Comparison of ENCODE assay signal across 14 cellular contexts in genomic region chr10:68336952-68337351, GRCh38. TPM values are rescaled to one million over a fixed set of nuclear protein-coding genes. Genes with fewer than 3 reads are reported as not detected.
DNase-seq lines count a peak whose midpoint lies in the region; ATAC-seq and TF ChIP-seq lines count a peak whose summit lies in the region.
"Had no signal": no experiment of that assay in that cellular context is flagged by ENCODE, and none has a peak within 500 bp of the region (broad histone marks: within the 10 kb centered on the region; RNA-seq: fewer than 3 reads in every experiment).

No MANE protein-coding gene starts in this region.

- H3K27me3 ChIP-seq in DOHH2 (ENCODE audit: control insufficient read depth, low read length), result no peaks in the 10 kb centered on the region
- H3K27me3 ChIP-seq in MM.1S (replicated peaks; ENCODE audit: insufficient read depth, low read length), result no peaks in the 10 kb centered on the region
- H3K27me3 ChIP-seq in dorsolateral prefrontal cortex, result no peaks in the 10 kb centered on the region
- no peaks in the 10 kb centered on the region for H3K27me3 ChIP-seq in neural progenitor cell

- H3K9ac ChIP-seq in MM.1S (ENCODE audit: low read length), result no peak overlapping the region
- H3K9ac ChIP-seq in neural progenitor cell, result no peak overlapping the region

- H3K36me3 ChIP-seq in DOHH2 (ENCODE audit: control insufficient read depth, low read length) (peaks cover 98% of the 10 kb centered on the region), MM.1S (replicated peaks; ENCODE audit: insufficient read depth, low read length) (peaks cover 52% of the 10 kb centered on the region), neural progenitor cell (peaks cover 53% of the 10 kb centered on the region)

- H4K20me1 ChIP-seq in DOHH2 (ENCODE audit: control insufficient read depth, insufficient read depth, low read depth, low read length) (peaks cover 54% of the 10 kb centered on the region), MM.1S (ENCODE audit: insufficient read depth, low read length) (peaks cover 74% of the 10 kb centered on the region), neural progenitor cell (ENCODE audit: low read depth) (peaks cover 92% of the 10 kb centered on the region)

- TF ChIP-seq CTCF in DOHH2 (IDR thresholded peaks at IDR 0.05; ENCODE audit: low read depth, low read length, poor library complexity, severe bottlenecking), result no peak
- no peak for TF ChIP-seq CTCF in MM.1S (IDR thresholded peaks at IDR 0.05; ENCODE audit: low read length)
- TF ChIP-seq CTCF in dorsolateral prefrontal cortex (IDR thresholded peaks at IDR 0.05 in 54 of 56, conservative IDR thresholded peaks at IDR 0.05 in 2 of 56; ENCODE audit: low read depth in 1 of 56, partially characterized antibody in 56 of 56), result no peak
- TF ChIP-seq CTCF in neural progenitor cell (IDR thresholded peaks at IDR 0.05), result no peak

- ATAC-seq in GM18858 (IDR thresholded peaks at IDR 0.05; ENCODE audit: unreplicated experiment) (no peak), GM18870 (IDR thresholded peaks at IDR 0.05; ENCODE audit: unreplicated experiment) (no peak)

- no peak overlapping the region for H3K27ac Mint-ChIP-seq in neural progenitor cell

- no peak overlapping the region for H3K27ac ChIP-seq in DOHH2 (ENCODE audit: low read depth, low read length)
- H3K27ac ChIP-seq in MM.1S (ENCODE audit: low read length), result no peak overlapping the region
- H3K27ac ChIP-seq in dorsolateral prefrontal cortex, result peak overlapping the region in 3 of 59 donors; percentile 8 to 28 (median 10)
- H3K27ac ChIP-seq in neural progenitor cell, result peak overlapping the region; percentile 55
- H3K27ac ChIP-seq: prostate gland had no signal

- peaks cover 1% of the 10 kb centered on the region for H3K27me3 Mint-ChIP-seq in neural progenitor cell (ENCODE audit: insufficient read depth, low read depth)

- no peaks in the 10 kb centered on the region for H3K9me3 Mint-ChIP-seq in neural progenitor cell

- H3F3A ChIP-seq in DOHH2 (ENCODE audit: control insufficient read depth, insufficient read depth) (peaks cover 38% of the 10 kb centered on the region), MM.1S (ENCODE audit: insufficient read depth, low read length) (peaks cover 11% of the 10 kb centered on the region; the same call in 1 of the 2 replicates), neural progenitor cell (ENCODE audit: low read depth) (peaks cover 66% of the 10 kb centered on the region)

- no peaks in the 10 kb centered on the region for H3K9me3 ChIP-seq in DOHH2 (ENCODE audit: control insufficient read depth, insufficient read depth, low read length)
- H3K9me3 ChIP-seq in MM.1S (replicated peaks; ENCODE audit: insufficient read depth, low read length), result no peaks in the 10 kb centered on the region
- H3K9me3 ChIP-seq in neural progenitor cell (ENCODE audit: low read depth), result no peaks in the 10 kb centered on the region
- H3K9me3 ChIP-seq: prostate gland had no signal

- DNase-seq in MM.1S (no peak), dorsolateral prefrontal cortex (no peak), neural progenitor cell (ENCODE audit: low spot score) (no peak), epidermal melanocyte (ENCODE audit: insufficient read length, low spot score) (no peak), germinal center (ENCODE audit: low spot score) (no peak)
- DNase-seq: DMS153; effector CD8-positive, alpha-beta T cell; GOT3; NCI-H1092; NCI-H82 had no signal

- H3K9me2 ChIP-seq in DOHH2 (replicated peaks; ENCODE audit: control insufficient read depth, low read length) (no peaks in the 10 kb centered on the region), MM.1S (replicated peaks; ENCODE audit: insufficient read depth, low read length) (no peaks in the 10 kb centered on the region)

- peak overlapping the region; percentile 70 for H3K4me3 Mint-ChIP-seq in neural progenitor cell

- peaks cover 34% of the 10 kb centered on the region for H3K4me1 Mint-ChIP-seq in neural progenitor cell

- H3K79me2 ChIP-seq in DOHH2 (ENCODE audit: control insufficient read depth, low read length) (peaks cover 98% of the 10 kb centered on the region), MM.1S (ENCODE audit: low read length) (peaks cover 100% of the 10 kb centered on the region), neural progenitor cell (ENCODE audit: low read depth) (peaks cover 100% of the 10 kb centered on the region)

- intact Hi-C loops in dorsolateral prefrontal cortex (cut with DNase I), result loop anchor here in 1 of 2 donors (10.0 kb wide), 4 partner anchors 188 to 568 kb away; partner anchors contain the start of genes DDX50, SIRT1 and SLC25A16

- H2AFZ ChIP-seq in MM.1S (ENCODE audit: low read length), result no peak overlapping the region
- H2AFZ ChIP-seq in neural progenitor cell (replicated peaks), result no peak overlapping the region

- H3K4me3 ChIP-seq in DOHH2 (ENCODE audit: low read length) (0 out of 2 replicates have a peak overlapping the region, but pooled peaks have one; percentile 14), MM.1S (ENCODE audit: low read length) (no peak overlapping the region), dorsolateral prefrontal cortex (peak overlapping the region in 45 of 59 donors; percentile 1 to 99 (median 89)), neural progenitor cell (peak overlapping the region; percentile 90)
- H3K4me3 ChIP-seq: prostate gland had no signal

- H3K4me1 ChIP-seq in DOHH2 (ENCODE audit: control insufficient read depth, low read length) (peaks cover 30% of the 10 kb centered on the region), MM.1S (ENCODE audit: low read length) (peaks cover 48% of the 10 kb centered on the region), neural progenitor cell (peaks cover 38% of the 10 kb centered on the region)

- H3K4me2 ChIP-seq in DOHH2 (ENCODE audit: low read length), result peak overlapping the region; percentile 39
- H3K4me2 ChIP-seq in MM.1S (ENCODE audit: low read depth, low read length), result peak overlapping the region; percentile 50; the same call in 1 of the 2 replicates
- peak overlapping the region; percentile 88 for H3K4me2 ChIP-seq in neural progenitor cell

- peaks cover 60% of the 10 kb centered on the region for H3K36me3 Mint-ChIP-seq in neural progenitor cell

RNA-seq across cellular contexts. Expression of gene PBLD, which starts 4.2 kb away (rescaled TPM):
- total RNA-seq in dorsolateral prefrontal cortex (10 to 100 TPM in 20 of 120 experiments, 1 to 10 TPM in 100; 2.8 to 18.0 (median 7.7) TPM), neural progenitor cell (ENCODE audit: low replicate concordance) (3.2 and 5.8 TPM in 2 replicates)

RNA-seq across cellular contexts. Expression of gene HNRNPH3, which starts 5.1 kb away (rescaled TPM):
- total RNA-seq in dorsolateral prefrontal cortex, result 100 to 1,000 TPM in 113 of 120 experiments, 10 to 100 TPM in 7; 77.7 to 201 (median 131) TPM
- 57.2 and 77.5 TPM in 2 replicates for total RNA-seq in neural progenitor cell (ENCODE audit: low replicate concordance)
